9 cellular contexts compared by ENCODE assay signal in genomic region chr10:71975891-71976725, GRCh38. TPM values are rescaled to one million over a fixed set of nuclear protein-coding genes. Genes with fewer than 3 reads are reported as not detected.
A peak's percentile ranks its signal among the peaks of the same experiment; 100 is the strongest.
DNase-seq lines count a peak whose midpoint lies in the region; ATAC-seq, FAIRE-seq and TF ChIP-seq lines count a peak whose summit lies in the region.
"Had no signal": no experiment of that assay in that cellular context is flagged by ENCODE, and none has a peak within 500 bp of the region (broad histone marks: within the 10 kb centered on the region; RNA-seq: fewer than 3 reads in every experiment).

No MANE protein-coding gene starts in this region.

- in situ Hi-C loops in Caki2 (cut with HindIII; ENCODE audit: low pct_unique_long_range_greater_than_20kb, low sequenced_read_pairs), result no loop called here

- H3K9me3 ChIP-seq in gastroesophageal sphincter (no peaks in the 10 kb centered on the region), pancreas (no peaks in the 10 kb centered on the region)

- H3K4me1 ChIP-seq in gastroesophageal sphincter, result peaks cover 18 to 100% (median 65%) of the 10 kb centered on the region in 3 donors
- H3K4me1 ChIP-seq in pancreas, result peaks cover 0 to 11% (median 9%) of the 10 kb centered on the region in 3 donors

- ATAC-seq in gastroesophageal sphincter, result peak; percentile 77
- peak; percentile 19 to 49 (median 36) for ATAC-seq in pancreas
- no peak for ATAC-seq in HG03457 (IDR thresholded peaks at IDR 0.05; ENCODE audit: unreplicated experiment)
- no peak for ATAC-seq in HG02571 (IDR thresholded peaks at IDR 0.05; ENCODE audit: unreplicated experiment)
- no peak for ATAC-seq in HG02798 (IDR thresholded peaks at IDR 0.05; ENCODE audit: poor library complexity, unreplicated experiment)

- peaks cover 0 to 7% of the 10 kb centered on the region in 2 donors for H3K36me3 ChIP-seq in gastroesophageal sphincter
- no peaks in the 10 kb centered on the region for H3K36me3 ChIP-seq in pancreas

- intact Hi-C loops in pancreas (cut with DNase I), result no loop called here

- H3K27ac ChIP-seq in gastroesophageal sphincter, result peak overlapping the region; percentile 44 to 88 (median 84)
- peak overlapping the region in 3 of 4 donors; percentile 38 to 73 (median 63) for H3K27ac ChIP-seq in pancreas

- no peak for TF ChIP-seq CTCF in gastroesophageal sphincter (IDR thresholded peaks at IDR 0.05)
- no peak for TF ChIP-seq CTCF in pancreas (IDR thresholded peaks at IDR 0.05)

- WGBS in gastroesophageal sphincter (ENCODE audit: low coverage in 1 of 2), 2 donors, result 10 to 31% methylated on average over 2 to 11 of the region's 11 CpGs
- 55 to 56% methylated on average over 11 of the region's 11 CpGs for WGBS in pancreas, 2 donors

- H3K27me3 ChIP-seq in gastroesophageal sphincter (no peaks in the 10 kb centered on the region), pancreas (no peaks in the 10 kb centered on the region)

- no peak for TF ChIP-seq POLR2A in gastroesophageal sphincter (IDR thresholded peaks at IDR 0.05)

- H3K4me3 ChIP-seq in gastroesophageal sphincter (no peak overlapping the region), pancreas (no peak overlapping the region)

- no peak for TF ChIP-seq EP300 in gastroesophageal sphincter (IDR thresholded peaks at IDR 0.05)

- no peak for FAIRE-seq in pancreas (lab: Jason Lieb, UNC)

- DNase-seq in Caki2 (ENCODE audit: low read depth) (peak; percentile 77), T1000 (lab: John Stamatoyannopoulos, UW) (peak; percentile 66), pancreas (peak in 1 of 6 donors; percentile 39), NOMO-1 treated with DMSO at 0.1 percent for 48 hours (lab: John Stamatoyannopoulos, UW; ENCODE audit: unreplicated experiment) (no peak)
- DNase-seq: activated naive CD8-positive, alpha-beta T cell treated with anti-CD3 and anti-CD28 coated beads, Interleukin-2, amount 10 ng/mL, durations not matched to agents 7 days and 5 days had no signal

RNA-seq across cellular contexts. Expression of gene CHST3, which starts 11.9 kb away (rescaled TPM):
- total RNA-seq in Caki2 (2014; rRNA removed; shearing (Covaris generic); ENCODE audit: low replicate concordance), result 45.2 and 49.3 TPM in 2 replicates
- total RNA-seq in gastroesophageal sphincter (10 to 100 TPM; 31.8 to 48.0 (median 37.3) TPM), pancreas (10 to 100 TPM in 1 of 6 donors, 1 to 10 TPM in 5; 3.1 to 10.8 (median 3.8) TPM)
- 1 to 10 TPM; 3.3 to 3.6 TPM for polyA plus RNA-seq in pancreas
- total RNA-seq: activated naive CD8-positive, alpha-beta T cell treated with anti-CD3 and anti-CD28 coated beads, Interleukin-2, amount 10 ng/mL, durations not matched to agents 7 days and 5 days had no signal

Comparison
In these comparisons a context has a peak if more than half of its experiments do, and no peak if none do; other contexts are left out.
1. ATAC-seq: peak in gastroesophageal sphincter (single experiment) and pancreas (4 of 4); none in HG03457 (single experiment), HG02571 (single experiment) and HG02798 (single experiment).